In the genomic region with DNA sequence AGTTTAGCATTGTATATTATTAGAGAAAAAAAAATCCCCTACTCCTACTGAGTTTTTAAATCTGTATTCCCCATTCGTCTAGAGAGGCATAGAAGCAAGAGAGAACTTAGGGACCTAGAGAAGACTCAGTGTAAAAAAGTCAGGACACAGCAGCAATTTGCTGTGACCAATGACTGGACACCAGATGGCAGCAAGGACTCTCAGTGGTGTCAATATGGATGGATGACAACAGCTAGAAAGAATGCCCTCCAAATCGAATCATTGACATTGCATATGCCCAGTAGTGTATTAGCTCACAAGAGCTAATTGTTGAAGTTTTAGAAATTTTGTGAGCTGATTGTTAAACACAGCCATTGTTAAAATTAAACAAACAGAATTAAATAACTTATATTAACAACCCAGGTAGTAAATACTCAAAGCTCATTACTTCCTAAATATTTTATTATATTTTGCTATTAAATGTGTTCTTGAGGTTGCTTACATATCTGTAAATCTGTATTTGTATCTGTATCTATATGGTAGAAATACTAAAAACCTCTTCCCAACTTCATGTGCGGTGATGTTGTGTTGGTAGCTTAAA, we compare ENCODE assay signal across 9 cellular contexts. TPM values are rescaled to one million over a fixed set of nuclear protein-coding genes. Genes with fewer than 3 reads are reported as not detected.
DNase-seq lines count a peak whose midpoint lies in the region; ATAC-seq, FAIRE-seq and TF ChIP-seq lines count a peak whose summit lies in the region.
"Had no signal": no experiment of that assay in that cellular context is flagged by ENCODE, and none has a peak within 500 bp of the region (broad histone marks: within the 10 kb centered on the region; RNA-seq: fewer than 3 reads in every experiment).

No MANE protein-coding gene starts in this region.

- no peaks in the 10 kb centered on the region for H3K4me1 Mint-ChIP-seq in progenitor cell of endocrine pancreas (ENCODE audit: low read depth)

- no peaks in the 10 kb centered on the region for H3K36me3 Mint-ChIP-seq in progenitor cell of endocrine pancreas (ENCODE audit: insufficient read depth)

- H3K4me3 ChIP-seq in AG04450 (ENCODE audit: low read depth, low read length) (no peak overlapping the region), WERI-Rb-1 (ENCODE audit: low read depth, low read length) (no peak overlapping the region)

- POLR2A ChIA-PET in AG04450 (lab: Yijun Ruan, JAX), result no interaction called here

- no peak for ATAC-seq in GM18505 (IDR thresholded peaks at IDR 0.05; ENCODE audit: unreplicated experiment)

- no peak overlapping the region for H3K27ac ChIP-seq in AG04450 (ENCODE audit: low read depth, low read length)
- no peak overlapping the region for H3K27ac ChIP-seq in WERI-Rb-1

- H3K27ac Mint-ChIP-seq in progenitor cell of endocrine pancreas, result no peak overlapping the region
- H3K27ac Mint-ChIP-seq: dendritic cell treated with granulocyte-macrophage colony-stimulating factor and Interleukin-4, amounts not matched to agents 40 ng/mL and 50 ng/mL, for 4 days had no signal

- CTCF ChIA-PET in AG04450 (lab: Charles Lee), result interaction anchor here (0.7 to 2.2 kb wide), 4 partner anchors 319 to 352 kb away, joined by 3 to 24 read pairs (median 4); no protein-coding TSS in a partner anchor

- H3K36me3 ChIP-seq in WERI-Rb-1, result no peaks in the 10 kb centered on the region

- peak; percentile 64 for FAIRE-seq in frontal cortex (lab: Jason Lieb, UNC)

- DNase-seq in AG04450 (ENCODE audit: low read depth, low spot score) (no peak), NCI-H146 (lab: John Stamatoyannopoulos, UW) (peak; percentile 59), WERI-Rb-1 (peak; percentile 58), frontal cortex (ENCODE audit: low spot score in 2 of 2) (peak; percentile 31 to 61), progenitor cell of endocrine pancreas (ENCODE audit: low spot score, unreplicated experiment) (no peak)
- no peak for DNase-seq in stimulated activated CD4-positive, alpha-beta T cell treated with anti-CD3 and anti-CD28 coated beads, Interleukin-4, amount 100 ng/mL, for 1 hour

- no peaks in the 10 kb centered on the region for H3K9me3 ChIP-seq in AG04450 (ENCODE audit: control insufficient read depth, insufficient read depth, low read length)
- no peaks in the 10 kb centered on the region for H3K9me3 ChIP-seq in WERI-Rb-1 (ENCODE audit: severe bottlenecking)

- TF ChIP-seq POLR2A in GM18505 (IDR thresholded peaks at IDR 0.05; ENCODE audit: borderline replicate concordance, extremely low read depth, insufficient read depth, insufficient read length), result no peak

- peaks cover 3% of the 10 kb centered on the region for H3K27me3 Mint-ChIP-seq in progenitor cell of endocrine pancreas
- H3K27me3 Mint-ChIP-seq: dendritic cell treated with granulocyte-macrophage colony-stimulating factor and Interleukin-4, amounts not matched to agents 40 ng/mL and 50 ng/mL, for 4 days had no signal

- H3K9me3 Mint-ChIP-seq in progenitor cell of endocrine pancreas (ENCODE audit: low read depth), result peaks cover 4% of the 10 kb centered on the region
- H3K9me3 Mint-ChIP-seq: dendritic cell treated with granulocyte-macrophage colony-stimulating factor and Interleukin-4, amounts not matched to agents 40 ng/mL and 50 ng/mL, for 4 days had no signal

- H3K4me3 Mint-ChIP-seq in progenitor cell of endocrine pancreas (ENCODE audit: low read depth), result no peak overlapping the region
- H3K4me3 Mint-ChIP-seq: dendritic cell treated with granulocyte-macrophage colony-stimulating factor and Interleukin-4, amounts not matched to agents 40 ng/mL and 50 ng/mL, for 4 days had no signal

- H3K27me3 ChIP-seq in AG04450 (ENCODE audit: control insufficient read depth, insufficient read depth, low read length), result peaks cover 2% of the 10 kb centered on the region
- H3K27me3 ChIP-seq in WERI-Rb-1 (ENCODE audit: insufficient read depth, low read depth, severe bottlenecking), result no peaks in the 10 kb centered on the region

- peak; percentile 31 for TF ChIP-seq CTCF in AG04450 (IDR thresholded peaks at IDR 0.05; ENCODE audit: low read depth, low read length)
- TF ChIP-seq CTCF in GM12874 (IDR thresholded peaks at IDR 0.05; ENCODE audit: insufficient read depth, low read depth, low read length), result peak; percentile 53; the same call in 1 of the 2 replicates
- peak; percentile 78 for TF ChIP-seq CTCF in WERI-Rb-1 (IDR thresholded peaks at IDR 0.05; ENCODE audit: low read depth, low read length)
- TF ChIP-seq CTCF in progenitor cell of endocrine pancreas (IDR thresholded peaks at IDR 0.05; ENCODE audit: unreplicated experiment), result peak; percentile 57

RNA-seq across cellular contexts. Expression of gene SIAH3, which starts 43.9 kb away (rescaled TPM):
- not detected in 2 replicates for polyA plus RNA-seq in AG04450 (2011; rRNA removed)
- polyA minus RNA-seq in AG04450 (2011; rRNA and poly(A)+ RNA removed), result not detected in 2 replicates
- total RNA-seq in frontal cortex, result 8.2 TPM
- total RNA-seq in progenitor cell of endocrine pancreas, result not detected in 2 replicates

Comparison
In these comparisons a context has a peak if more than half of its experiments do, and no peak if none do; other contexts are left out.
1. DNase-seq: peak in NCI-H146 (single experiment), WERI-Rb-1 (single experiment) and frontal cortex (2 of 2); none in AG04450 (single experiment), progenitor cell of endocrine pancreas (single experiment) and stimulated activated CD4-positive, alpha-beta T cell treated with anti-CD3 and anti-CD28 coated beads, Interleukin-4, amount 100 ng/mL, for 1 hour (single experiment).
2. Peak in every context shown above with its lines, with median percentiles within 50 percentile points of each other: CTCF ChIP-seq.